In genomic region chr10:28179006-28179405, GRCh38 we compare ENCODE assay signal across 10 cellular contexts.
DNase-seq lines count a peak whose midpoint lies in the region; ATAC-seq and FAIRE-seq lines count a peak whose summit lies in the region.
"Had no signal": no experiment of that assay in that cellular context is flagged by ENCODE, and none has a peak within 500 bp of the region (broad histone marks: within the 10 kb centered on the region; RNA-seq: fewer than 3 reads in every experiment).

No MANE protein-coding gene starts in this region.

- no peak overlapping the region for H3K27ac ChIP-seq in CD4-positive, CD25-positive, alpha-beta regulatory T cell (ENCODE audit: insufficient read depth, low read length, poor library complexity, severe bottlenecking)
- peak overlapping the region; percentile 60 for H3K27ac ChIP-seq in muscle layer of duodenum (ENCODE audit: low read length)

- intact Hi-C loops in activated T-helper 2 cell treated with anti-CD3 and anti-CD28 coated beads, Interferon-gamma antibody, Interleukin-2, Interleukin-4, amounts not matched to agents 10 μg/mL and 5 μg/mL and 100 μg/mL, durations not matched to agents 14 hours and 24 hours and 36 hours (cut with micrococcal nuclease) = loop anchor here (1.0 to 10.0 kb wide), 3 partner anchors 206 to 614 kb away; no protein-coding TSS in a partner anchor
- intact Hi-C loops in head of caudate nucleus (cut with DNase I) = no loop called here

- peak; percentile 53 for FAIRE-seq in GM19239 (lab: Jason Lieb, UNC)

- no peaks in the 10 kb centered on the region for H3K36me3 ChIP-seq in CD4-positive, CD25-positive, alpha-beta regulatory T cell (ENCODE audit: control insufficient read depth, insufficient read depth, low read length)
- H3K36me3 ChIP-seq in muscle layer of duodenum (ENCODE audit: control insufficient read depth in 1 of 2, insufficient read depth in 2 of 2, low read length in 2 of 2) = no peaks in the 10 kb centered on the region

- peak overlapping the region; percentile 84 for H3K4me3 ChIP-seq in CD4-positive, CD25-positive, alpha-beta regulatory T cell (ENCODE audit: low read depth, low read length)
- peak overlapping the region in 1 of 2 donors; percentile 31 for H3K4me3 ChIP-seq in muscle layer of duodenum (ENCODE audit: low read depth in 1 of 2, low read length in 2 of 2)

- peaks cover 0 to 2% (median 0%) of the 10 kb centered on the region in 7 donors for H3K9me3 Mint-ChIP-seq in CD4-positive, CD25-positive, alpha-beta regulatory T cell
- no peaks in the 10 kb centered on the region for H3K9me3 Mint-ChIP-seq in activated T-helper 2 cell treated with anti-CD3 and anti-CD28 coated beads, Interferon-gamma antibody, Interleukin-2, Interleukin-4, amounts not matched to agents 10 μg/mL and 5 μg/mL and 100 μg/mL, durations not matched to agents 14 hours and 24 hours and 36 hours
- H3K9me3 Mint-ChIP-seq: endodermal cell had no signal

- H3K4me3 Mint-ChIP-seq in CD4-positive, CD25-positive, alpha-beta regulatory T cell = peak overlapping the region; percentile 73 to 98 (median 88)
- no peak overlapping the region for H3K4me3 Mint-ChIP-seq in activated T-helper 2 cell treated with anti-CD3 and anti-CD28 coated beads, Interferon-gamma antibody, Interleukin-2, Interleukin-4, amounts not matched to agents 10 μg/mL and 5 μg/mL and 100 μg/mL, durations not matched to agents 14 hours and 24 hours and 36 hours (ENCODE audit: low read depth)
- H3K4me3 Mint-ChIP-seq: endodermal cell had no signal

- no peak for ATAC-seq in CD4-positive, CD25-positive, alpha-beta regulatory T cell (ENCODE audit: low read depth in 2 of 2)
- ATAC-seq in GM19035 (IDR thresholded peaks at IDR 0.05; ENCODE audit: unreplicated experiment) (no peak), GM18519 (IDR thresholded peaks at IDR 0.05; ENCODE audit: low FRiP score, unreplicated experiment) (no peak)

- H3K36me3 Mint-ChIP-seq in CD4-positive, CD25-positive, alpha-beta regulatory T cell = peaks cover 8% of the 10 kb centered on the region
- no peaks in the 10 kb centered on the region for H3K36me3 Mint-ChIP-seq in activated T-helper 2 cell treated with anti-CD3 and anti-CD28 coated beads, Interferon-gamma antibody, Interleukin-2, Interleukin-4, amounts not matched to agents 10 μg/mL and 5 μg/mL and 100 μg/mL, durations not matched to agents 14 hours and 24 hours and 36 hours (ENCODE audit: low read depth)

- peak in 1 of 3 donors; percentile 15 for DNase-seq in CD4-positive, CD25-positive, alpha-beta regulatory T cell
- no peak for DNase-seq in GM19239 (ENCODE audit: insufficient read length, low spot score)
- no peak for DNase-seq in activated T-helper 2 cell treated with anti-CD3 and anti-CD28 coated beads, Interferon-gamma antibody, Interleukin-2, Interleukin-4, amounts not matched to agents 10 μg/mL and 5 μg/mL and 100 μg/mL, durations not matched to agents 14 hours and 24 hours and 36 hours (ENCODE audit: low spot score)
- no peak for DNase-seq in head of caudate nucleus
- DNase-seq: activated CD4-positive, alpha-beta T cell treated with anti-CD3 and anti-CD28 coated beads, Interleukin-2, amount 50 U/mL, for 4 hours; endodermal cell; NCI-H1436 treated with DMSO at 0.1 percent for 48 hours had no signal

- no peaks in the 10 kb centered on the region for H3K27me3 ChIP-seq in CD4-positive, CD25-positive, alpha-beta regulatory T cell (ENCODE audit: control insufficient read depth, insufficient read depth, low read length)
- H3K27me3 ChIP-seq in muscle layer of duodenum (ENCODE audit: low read depth, low read length) = no peaks in the 10 kb centered on the region

- peak overlapping the region; percentile 92 to 100 (median 96) for H3K27ac Mint-ChIP-seq in CD4-positive, CD25-positive, alpha-beta regulatory T cell
- peak overlapping the region; percentile 87 for H3K27ac Mint-ChIP-seq in activated T-helper 2 cell treated with anti-CD3 and anti-CD28 coated beads, Interferon-gamma antibody, Interleukin-2, Interleukin-4, amounts not matched to agents 10 μg/mL and 5 μg/mL and 100 μg/mL, durations not matched to agents 14 hours and 24 hours and 36 hours
- H3K27ac Mint-ChIP-seq: endodermal cell had no signal

- peaks cover 25 to 40% (median 30%) of the 10 kb centered on the region in 4 donors for H3K4me1 Mint-ChIP-seq in CD4-positive, CD25-positive, alpha-beta regulatory T cell
- H3K4me1 Mint-ChIP-seq in activated T-helper 2 cell treated with anti-CD3 and anti-CD28 coated beads, Interferon-gamma antibody, Interleukin-2, Interleukin-4, amounts not matched to agents 10 μg/mL and 5 μg/mL and 100 μg/mL, durations not matched to agents 14 hours and 24 hours and 36 hours (ENCODE audit: low read depth) = peaks cover 20% of the 10 kb centered on the region

- peaks cover 20% of the 10 kb centered on the region for H3K4me1 ChIP-seq in CD4-positive, CD25-positive, alpha-beta regulatory T cell (ENCODE audit: control insufficient read depth, insufficient read depth, low read length, poor library complexity, severe bottlenecking)
- H3K4me1 ChIP-seq in muscle layer of duodenum (ENCODE audit: control insufficient read depth in 1 of 2, insufficient read depth in 2 of 2, low read length in 2 of 2) = peaks cover 6 to 10% of the 10 kb centered on the region in 2 donors

- peaks cover 4% of the 10 kb centered on the region for H3K27me3 Mint-ChIP-seq in CD4-positive, CD25-positive, alpha-beta regulatory T cell
- H3K27me3 Mint-ChIP-seq in activated T-helper 2 cell treated with anti-CD3 and anti-CD28 coated beads, Interferon-gamma antibody, Interleukin-2, Interleukin-4, amounts not matched to agents 10 μg/mL and 5 μg/mL and 100 μg/mL, durations not matched to agents 14 hours and 24 hours and 36 hours (ENCODE audit: low read depth) = peaks cover 6% of the 10 kb centered on the region

- no peaks in the 10 kb centered on the region for H3K9me3 ChIP-seq in CD4-positive, CD25-positive, alpha-beta regulatory T cell (ENCODE audit: control insufficient read depth in 2 of 2, low read length in 2 of 2)
- no peaks in the 10 kb centered on the region for H3K9me3 ChIP-seq in muscle layer of duodenum (ENCODE audit: control insufficient read depth in 1 of 2, low read length in 2 of 2)
